Comparison of ENCODE assay signal across 21 cellular contexts in genomic region chr11:70435765-70436500, GRCh38.
"Had no signal": no experiment of that assay in that cellular context is flagged by ENCODE, and none has a peak within 500 bp of the region (broad histone marks: within the 10 kb centered on the region; RNA-seq: fewer than 3 reads in every experiment).

No MANE protein-coding gene starts in this region.

- H3K9ac ChIP-seq: neural progenitor cell had no signal

- H3K9me3 ChIP-seq: esophagus squamous epithelium, gastroesophageal sphincter, mucosa of descending colon, pancreas, right atrium auricular region, thyroid gland had no signal

- H3K4me2 ChIP-seq: hepatocyte, neural progenitor cell had no signal

- H3K36me3 Mint-ChIP-seq: natural killer cell had no signal

- H3K4me1 ChIP-seq: esophagus squamous epithelium, gastroesophageal sphincter, neural progenitor cell, pancreas, right atrium auricular region, thyroid gland had no signal

- ATAC-seq: effector memory CD8-positive, alpha-beta T cell; gastroesophageal sphincter; mucosa of descending colon; natural killer cell; pancreas had no signal

- H3K36me3 ChIP-seq: neural progenitor cell had no signal

- H3K27ac ChIP-seq: epithelial cell of prostate, esophagus squamous epithelium, gastroesophageal sphincter, hepatocyte, neural progenitor cell, pancreas, right atrium auricular region, thyroid gland had no signal

- H3K4me3 ChIP-seq: esophagus squamous epithelium, gastroesophageal sphincter, hepatocyte, mucosa of descending colon, neural progenitor cell, pancreas, right atrium auricular region, thyroid gland had no signal

- H2AFZ ChIP-seq: hepatocyte, neural progenitor cell had no signal

- H3K9me3 Mint-ChIP-seq: dendritic cell treated with granulocyte-macrophage colony-stimulating factor and Interleukin-4, amounts not matched to agents 40 ng/mL and 50 ng/mL, for 4 days; effector memory CD8-positive, alpha-beta T cell; natural killer cell; neural progenitor cell; type B pancreatic cell had no signal

- H3K4me1 Mint-ChIP-seq: neural progenitor cell had no signal

- H3K27me3 Mint-ChIP-seq: type B pancreatic cell had no signal

- H3K79me2 ChIP-seq: hepatocyte had no signal

- FAIRE-seq: pancreas, small intestine, urothelium cell line had no signal

- H3K27me3 ChIP-seq: esophagus squamous epithelium, gastroesophageal sphincter, hepatocyte, neural progenitor cell, pancreas, right atrium auricular region, thyroid gland had no signal

- DNase-seq: effector memory CD8-positive, alpha-beta T cell; esophagus squamous epithelium; foreskin fibroblast; kidney glomerular epithelial cell; mammary epithelial cell; mucosa of descending colon; natural killer cell; occipital lobe; pancreas; small intestine; stimulated activated CD4-positive, alpha-beta T cell treated with anti-CD3 and anti-CD28 coated beads, Interleukin-2, amount 100 ng/mL, for 48 hours; stimulated activated naive CD4-positive, alpha-beta T cell treated with Interleukin-2 at 50 U/mL for 16 hours; thyroid gland had no signal

- H3K27ac Mint-ChIP-seq: dendritic cell treated with granulocyte-macrophage colony-stimulating factor and Interleukin-4, amounts not matched to agents 40 ng/mL and 50 ng/mL, for 4 days; effector memory CD8-positive, alpha-beta T cell; natural killer cell; neural progenitor cell; type B pancreatic cell had no signal

- H3K4me3 Mint-ChIP-seq: dendritic cell treated with granulocyte-macrophage colony-stimulating factor and Interleukin-4, amounts not matched to agents 40 ng/mL and 50 ng/mL, for 4 days; effector memory CD8-positive, alpha-beta T cell; natural killer cell; neural progenitor cell; type B pancreatic cell had no signal
